In genomic region chrX:67614414-67614813, GRCh38 we compare ENCODE assay signal across 1 cellular context.
TF ChIP-seq lines count a peak whose summit lies in the region.

No MANE protein-coding gene starts in this region.

TF ChIP-seq in endothelial cell of umbilical vein, 7 proteins besides CTCF, POLR2A, EP300 and RAD21:
- TF ChIP-seq JUN (IDR thresholded peaks at IDR 0.05; ENCODE audit: borderline replicate concordance, insufficient read depth, insufficient read length, low read depth) = peak; percentile 72
- no peak for TF ChIP-seq MYC (IDR thresholded peaks at IDR 0.05; ENCODE audit: low read depth, low read length)
- no peak for TF ChIP-seq EZH2 (IDR thresholded peaks at IDR 0.05; ENCODE audit: borderline replicate concordance, low read depth, low read length, severe bottlenecking)
- no peak for TF ChIP-seq GATA2 (IDR thresholded peaks at IDR 0.05; ENCODE audit: insufficient read depth, insufficient read length, low read depth, low read length)
- TF ChIP-seq POLR2AphosphoS5 (IDR thresholded peaks at IDR 0.05; ENCODE audit: insufficient read depth, low read depth, low read length) = no peak
- no peak for TF ChIP-seq MAX (IDR thresholded peaks at IDR 0.05; ENCODE audit: insufficient read depth, insufficient read length)
- TF ChIP-seq FOS (IDR thresholded peaks at IDR 0.05; ENCODE audit: borderline replicate concordance, insufficient read depth, low read length) = peak; percentile 59
TF ChIP-seq in endothelial cell of umbilical vein: peak in this region for 2.
